In the genomic region with DNA sequence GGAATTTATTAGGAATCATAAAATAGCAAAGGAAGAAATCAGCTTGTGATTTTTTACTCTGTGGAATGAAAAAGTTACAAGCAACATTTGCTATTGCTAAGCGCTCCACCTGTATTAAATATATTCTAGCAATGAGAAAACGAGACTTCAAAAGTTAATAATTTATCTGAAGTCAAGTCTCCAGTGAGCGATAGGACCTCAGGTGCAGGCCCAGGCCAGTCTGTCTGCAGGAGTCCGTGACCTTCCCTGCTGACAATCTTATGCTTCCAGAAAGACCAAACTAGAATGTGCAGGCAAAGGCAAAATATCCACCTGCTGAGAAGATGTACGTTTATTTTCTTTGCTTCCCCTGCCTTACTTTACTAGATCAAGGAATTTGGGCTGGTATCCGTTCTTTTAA, we compare ENCODE assay signal across 24 cellular contexts. TPM values are rescaled to one million over a fixed set of nuclear protein-coding genes. Genes with fewer than 3 reads are reported as not detected.
"Had no signal": no experiment of that assay in that cellular context is flagged by ENCODE, and none has a peak within 500 bp of the region (broad histone marks: within the 10 kb centered on the region; RNA-seq: fewer than 3 reads in every experiment).

No MANE protein-coding gene starts in this region.

- ATAC-seq: esophagus mucosa; gastrocnemius medialis; heart right ventricle; left ventricle myocardium superior; stimulated activated naive CD8-positive, alpha-beta T cell treated with anti-CD3 and anti-CD28 coated beads, Interleukin-15, Interleukin-2, amounts not matched to agents 100 U/mL and 50 U/mL, for 24 hours had no signal

- FAIRE-seq: urothelium cell line had no signal

- H3K4me3 ChIP-seq: coronary artery, dorsolateral prefrontal cortex, gastrocnemius medialis, heart right ventricle, lung, right atrium auricular region, sigmoid colon, skin epidermis, suprapubic skin, thyroid gland had no signal

- H3K9me3 Mint-ChIP-seq: naive B cell, nephron progenitor cell, type B pancreatic cell had no signal

- DNase-seq: dorsolateral prefrontal cortex; effector CD8-positive, alpha-beta T cell; gastrocnemius medialis; heart right ventricle; hypothalamus; kidney glomerular epithelial cell; left ventricle myocardium superior; mesenchymal stem cell; nephron progenitor cell; posterior cingulate gyrus; sigmoid colon; stimulated activated CD4-positive, alpha-beta T cell treated with anti-CD3 and anti-CD28 coated beads, Interleukin-2, amount 100 ng/mL, for 48 hours; stimulated activated naive CD8-positive, alpha-beta T cell treated with anti-CD3 and anti-CD28 coated beads, Interleukin-15, Interleukin-2, amounts not matched to agents 100 U/mL and 50 U/mL, for 24 hours; thyroid gland had no signal

- H3K4me3 Mint-ChIP-seq: nephron progenitor cell, type B pancreatic cell had no signal

- H3K36me3 Mint-ChIP-seq: naive B cell, type B pancreatic cell had no signal

- H3K27ac Mint-ChIP-seq: nephron progenitor cell, type B pancreatic cell had no signal

- H3K4me1 ChIP-seq: suprapubic skin, thyroid gland had no signal

- H3K9me3 ChIP-seq: gastrocnemius medialis, heart right ventricle, right atrium auricular region, sigmoid colon, suprapubic skin, thyroid gland had no signal

- H3K27ac ChIP-seq: coronary artery, dorsolateral prefrontal cortex, gastrocnemius medialis, heart right ventricle, right atrium auricular region, sigmoid colon, skin epidermis, suprapubic skin, thyroid gland had no signal

RNA-seq across cellular contexts. Expression of a gene that starts 22.7 kb away (rescaled TPM):
- total RNA-seq: chondrocyte had no signal
